16 cellular contexts compared by ENCODE assay signal in genomic region chr7:81162234-81162633, GRCh38.
"Had no signal": no experiment of that assay in that cellular context is flagged by ENCODE, and none has a peak within 500 bp of the region (broad histone marks: within the 10 kb centered on the region; RNA-seq: fewer than 3 reads in every experiment).

No MANE protein-coding gene starts in this region.

- H3K36me3 ChIP-seq: thyroid gland, WERI-Rb-1 had no signal

- ATAC-seq: activated CD8-positive, alpha-beta T cell treated with anti-CD3 and anti-CD28 coated beads, Interleukin-2, amount 10 ng/mL, durations not matched to agents 7 days and 5 days; activated naive CD8-positive, alpha-beta T cell treated with anti-CD3 and anti-CD28 coated beads, Interleukin-2, amount 50 U/mL, for 24 hours; body of pancreas; esophagus mucosa; naive thymus-derived CD4-positive, alpha-beta T cell had no signal

- H3K4me3 ChIP-seq: body of pancreas, thyroid gland had no signal

- H3K4me1 ChIP-seq: body of pancreas, thyroid gland had no signal

- DNase-seq: activated CD4-positive, alpha-beta T cell treated with anti-CD3 and anti-CD28 coated beads, Interleukin-2, amount 10 ng/mL, durations not matched to agents 7 days and 5 days; activated CD4-positive, CD25-positive, alpha-beta regulatory T cell treated with anti-CD3 and anti-CD28 coated beads, Interleukin-2, amount 50 U/mL, for 72 hours; activated CD8-positive, alpha-beta T cell treated with anti-CD3 and anti-CD28 coated beads, Interleukin-2, amount 10 ng/mL, durations not matched to agents 7 days and 5 days; activated gamma-delta T cell; activated naive CD4-positive, alpha-beta T cell treated with anti-CD3 and anti-CD28 coated beads, Interleukin-2, amount 50 U/mL, for 16 hours; activated naive CD8-positive, alpha-beta T cell treated with anti-CD3 and anti-CD28 coated beads, Interleukin-2, amount 50 U/mL, for 24 hours; body of pancreas; effector memory CD4-positive, alpha-beta T cell; hippocampal formation; naive thymus-derived CD4-positive, alpha-beta T cell; occipital lobe; stimulated activated CD4-positive, alpha-beta T cell treated with anti-CD3 and anti-CD28 coated beads, Interleukin-4, amount 100 ng/mL, for 24 hours; stimulated activated naive CD4-positive, alpha-beta T cell treated with Interleukin-2 at 50 U/mL for 16 hours; thyroid gland; WERI-Rb-1 had no signal

- H3K9me3 ChIP-seq: body of pancreas, thyroid gland had no signal

- H3K27ac ChIP-seq: body of pancreas, thyroid gland, WERI-Rb-1 had no signal

- H3K27me3 ChIP-seq: body of pancreas, thyroid gland had no signal
